32 cellular contexts compared by ENCODE assay signal in genomic region chr13:55613429-55614187, GRCh38.
"Had no signal": no experiment of that assay in that cellular context is flagged by ENCODE, and none has a peak within 500 bp of the region (broad histone marks: within the 10 kb centered on the region; RNA-seq: fewer than 3 reads in every experiment).

No MANE protein-coding gene starts in this region.

- H3K36me3 ChIP-seq: brain microvascular endothelial cell, breast epithelium had no signal

- H3K27me3 ChIP-seq: body of pancreas, brain microvascular endothelial cell, breast epithelium had no signal

- DNase-seq: activated B cell treated with CpG ODN at 0.5 μM for 24 hours; activated CD4-positive, alpha-beta memory T cell treated with anti-CD3 and anti-CD28 coated beads for 36 hours; activated CD4-positive, alpha-beta T cell treated with anti-CD3 and anti-CD28 coated beads for 4 hours; activated CD4-positive, alpha-beta T cell treated with anti-CD3 and anti-CD28 coated beads, Interleukin-2, amount 10 ng/mL, durations not matched to agents 24 days and 14 days; activated CD4-positive, alpha-beta T cell treated with anti-CD3 and anti-CD28 coated beads, Interleukin-2, amount 50 U/mL, for 1 hour; activated CD4-positive, alpha-beta T cell treated with anti-CD3 and anti-CD28 coated beads, Interleukin-2, amount 50 U/mL, for 4 hours; activated CD4-positive, CD25-positive, alpha-beta regulatory T cell treated with anti-CD3 and anti-CD28 coated beads, Interleukin-2, amount 50 U/mL, for 72 hours; activated CD8-positive, alpha-beta memory T cell treated with anti-CD3 and anti-CD28 coated beads, Interleukin-2, amount 50 U/mL, for 4 hours; activated CD8-positive, alpha-beta T cell treated with anti-CD3 and anti-CD28 coated beads for 36 hours; activated effector memory CD4-positive, alpha-beta T cell treated with anti-CD3 and anti-CD28 coated beads, Interleukin-2, amount 50 U/mL, for 16 hours; activated gamma-delta T cell treated with Interleukin-2 at 50 U/mL for 16 hours; activated naive CD4-positive, alpha-beta T cell; activated naive CD4-positive, alpha-beta T cell treated with anti-CD3 and anti-CD28 coated beads for 36 hours; activated naive CD4-positive, alpha-beta T cell treated with anti-CD3 and anti-CD28 coated beads, Interleukin-2, amount 50 U/mL, for 16 hours; activated naive CD8-positive, alpha-beta T cell treated with anti-CD3 and anti-CD28 coated beads, Interleukin-2, amount 10 ng/mL, durations not matched to agents 7 days and 5 days; activated naive CD8-positive, alpha-beta T cell treated with anti-CD3 and anti-CD28 coated beads, Interleukin-2, amount 50 U/mL, for 24 hours; activated T-cell treated with anti-CD3 and anti-CD28 coated beads for 4 hours; activated T-cell treated with anti-CD3 and anti-CD28 coated beads, Interleukin-2, amount 50 U/mL, for 1 hour; activated T-cell treated with anti-CD3 and anti-CD28 coated beads, Interleukin-2, amount 50 U/mL, for 4 hours; activated T-cell treated with anti-CD3 and anti-CD28 coated beads, Interleukin-2, amount 50 U/mL, for 72 hours; aorta; body of pancreas; brain microvascular endothelial cell; central memory CD4-positive, alpha-beta T cell; cerebellar nuclear complex; T-helper 1 cell; T-helper 2 cell; T-helper 9 cell had no signal

- ATAC-seq: activated CD8-positive, alpha-beta T cell treated with anti-CD3 and anti-CD28 coated beads for 36 hours; activated naive CD4-positive, alpha-beta T cell treated with anti-CD3 and anti-CD28 coated beads, Interleukin-2, amount 50 U/mL, for 72 hours; activated naive CD8-positive, alpha-beta T cell treated with anti-CD3 and anti-CD28 coated beads, Interleukin-2, amount 50 U/mL, for 24 hours; activated T-cell treated with anti-CD3 and anti-CD28 coated beads, Interleukin-2, amount 50 U/mL, for 4 hours; activated T-cell treated with anti-CD3 and anti-CD28 coated beads, Interleukin-2, amount 50 U/mL, for 72 hours; activated T-helper 17 cell treated with anti-CD3 and anti-CD28 coated beads, Interleukin-2, amount 50 U/mL, for 72 hours; body of pancreas had no signal

- H3K9me3 ChIP-seq: body of pancreas, breast epithelium had no signal

- H3K4me3 ChIP-seq: body of pancreas, breast epithelium had no signal

- H3K27ac ChIP-seq: body of pancreas, brain microvascular endothelial cell, breast epithelium, VCaP had no signal

- H3K4me1 ChIP-seq: body of pancreas, breast epithelium had no signal
